Comparison of ENCODE assay signal across 9 cellular contexts in the genomic region with DNA sequence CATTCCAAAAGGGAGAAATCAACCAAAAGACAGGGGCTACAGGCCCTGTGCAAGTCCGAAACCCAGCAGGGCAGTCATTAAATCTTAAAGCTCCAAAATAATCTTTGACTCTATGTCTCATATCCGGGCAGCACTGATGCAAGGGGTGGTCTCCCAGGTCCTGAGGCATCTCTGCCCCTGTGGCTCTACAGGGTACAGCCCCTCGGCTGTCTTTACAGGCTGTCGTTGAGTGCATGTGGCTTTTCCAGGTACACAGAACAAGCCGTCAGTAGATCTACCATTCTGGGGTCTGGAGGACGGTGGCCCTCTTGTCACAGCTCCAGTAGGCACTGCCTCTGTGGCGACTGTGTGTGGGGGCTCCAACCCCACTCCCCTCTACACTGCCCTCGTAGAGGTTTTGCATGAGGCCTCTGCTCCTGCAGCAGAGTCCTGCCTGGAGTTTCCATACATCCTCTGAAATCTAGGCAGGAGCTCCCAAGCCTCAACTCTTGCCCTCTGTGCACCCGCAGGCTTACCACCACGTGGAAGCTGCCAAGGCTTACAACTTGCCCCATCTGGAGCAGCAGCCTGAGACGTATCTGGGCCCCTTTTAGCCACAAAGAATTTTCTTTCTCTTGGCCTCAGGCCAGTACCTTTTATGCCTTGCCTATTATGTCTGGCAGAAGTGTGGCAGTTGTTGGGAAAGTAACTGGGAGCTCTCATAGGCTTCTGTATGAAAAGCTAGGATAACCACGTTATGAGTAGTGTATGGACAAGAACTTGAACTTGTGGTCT. TPM values are rescaled to one million over a fixed set of nuclear protein-coding genes. Genes with fewer than 3 reads are reported as not detected.
A peak's percentile ranks its signal among the peaks of the same experiment; 100 is the strongest.
DNase-seq lines count a peak whose midpoint lies in the region; ATAC-seq and TF ChIP-seq lines count a peak whose summit lies in the region.
"Had no signal": no experiment of that assay in that cellular context is flagged by ENCODE, and none has a peak within 500 bp of the region (broad histone marks: within the 10 kb centered on the region; RNA-seq: fewer than 3 reads in every experiment).

No MANE protein-coding gene starts in this region.

- ATAC-seq in GM21529 (IDR thresholded peaks at IDR 0.05; ENCODE audit: unreplicated experiment) (no peak), HG02884 (IDR thresholded peaks at IDR 0.05; ENCODE audit: unreplicated experiment) (no peak), HG02798 (IDR thresholded peaks at IDR 0.05; ENCODE audit: poor library complexity, unreplicated experiment) (no peak)

- 0 out of 2 replicates have a peak overlapping the region, but pooled peaks have one; percentile 4 for H3K27ac ChIP-seq in BLaER1

- no peaks in the 10 kb centered on the region for H3K27me3 ChIP-seq in BLaER1
- no peaks in the 10 kb centered on the region for H3K27me3 ChIP-seq in HAP-1 (ENCODE audit: low read depth)

- peaks cover 14% of the 10 kb centered on the region; the same call in 1 of the 2 replicates for H4K20me1 ChIP-seq in BLaER1

- in situ Hi-C loops in HAP-1 (cut with MboI; ENCODE audit: low sequenced_read_pairs), result loop anchor here (25.0 kb wide), 2 partner anchors 264 to 414 kb away; no protein-coding TSS in a partner anchor

- H3K9me3 ChIP-seq in BLaER1, result no peaks in the 10 kb centered on the region
- no peaks in the 10 kb centered on the region for H3K9me3 ChIP-seq in HAP-1

- peak; percentile 59 to 60 for DNase-seq in HAP-1 (ENCODE audit: low spot score in 2 of 2)
- DNase-seq in NCI-H82 (lab: John Stamatoyannopoulos, UW), result peak; percentile 98
- DNase-seq in fibroblast of the aortic adventitia (ENCODE audit: low read depth), result peak; percentile 59
- DNase-seq in kidney glomerular epithelial cell (lab: John Stamatoyannopoulos, UW), result no peak
- DNase-seq: activated naive CD8-positive, alpha-beta T cell treated with anti-CD3 and anti-CD28 coated beads, Interleukin-2, amount 10 ng/mL, durations not matched to agents 7 days and 5 days had no signal

- no peak overlapping the region for H3K4me2 ChIP-seq in BLaER1

- H3K36me3 ChIP-seq in BLaER1 (no peaks in the 10 kb centered on the region), HAP-1 (replicated peaks) (no peaks in the 10 kb centered on the region)

- H3K4me3 ChIP-seq in BLaER1 (no peak overlapping the region), HAP-1 (no peak overlapping the region), fibroblast of the aortic adventitia (ENCODE audit: low read depth, low read length) (no peak overlapping the region)

- no peak overlapping the region for H3K9ac ChIP-seq in BLaER1

- no peak for TF ChIP-seq CTCF in fibroblast of the aortic adventitia (IDR thresholded peaks at IDR 0.05; ENCODE audit: insufficient read depth, low read length)

- H3K4me1 ChIP-seq in BLaER1 (peaks cover 19% of the 10 kb centered on the region), HAP-1 (peaks cover 13% of the 10 kb centered on the region)

RNA-seq across cellular contexts. Expression of gene POU2F1, which starts 52.5 kb away (rescaled TPM):
- total RNA-seq in fibroblast of the aortic adventitia (ENCODE audit: low replicate concordance), result 7.4 and 10.7 TPM in 2 replicates
